Comparison of ENCODE assay signal across 12 cellular contexts in the genomic region with DNA sequence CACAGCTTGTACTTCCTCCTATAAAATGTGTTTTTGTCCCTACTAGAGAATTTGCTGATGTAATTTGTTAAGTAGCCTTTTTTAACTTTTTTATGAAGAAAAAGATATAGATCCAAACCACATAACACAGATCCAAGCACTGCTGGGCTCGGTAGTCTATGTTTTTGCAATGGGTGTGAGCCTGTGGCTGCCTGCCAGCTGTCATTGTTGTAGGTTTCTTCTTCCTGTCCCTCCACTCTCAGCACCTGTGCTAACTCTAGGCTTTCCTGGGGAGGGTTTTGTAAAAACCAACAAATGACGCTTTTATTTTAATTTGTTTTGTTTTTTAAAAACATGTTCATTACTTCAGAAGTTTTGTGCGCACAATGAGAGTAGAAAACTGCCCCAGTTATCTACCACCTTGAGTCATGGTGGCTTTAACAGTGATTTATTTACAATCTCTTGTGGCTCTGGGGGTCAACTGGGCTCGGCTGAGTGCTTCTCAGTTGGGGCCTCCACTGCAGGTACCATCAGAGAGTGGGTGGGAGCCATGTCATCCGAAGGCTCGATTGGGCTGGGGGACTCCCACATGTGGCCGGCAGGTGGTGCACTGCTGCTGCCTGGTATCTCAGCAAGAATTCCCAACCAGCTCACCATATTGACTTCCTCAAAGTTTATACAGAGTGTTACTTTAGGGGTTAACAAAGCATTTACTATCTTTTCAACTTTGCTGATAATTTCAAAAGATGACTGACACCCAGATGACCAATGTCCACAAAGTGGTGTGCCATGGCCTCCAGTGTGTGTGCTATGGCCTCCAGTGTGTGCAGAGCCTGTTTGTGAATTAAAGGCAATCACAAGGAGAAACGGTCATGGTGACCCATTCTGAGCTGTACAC. TPM values are rescaled to one million over a fixed set of nuclear protein-coding genes. Genes with fewer than 3 reads are reported as not detected.
DNase-seq lines count a peak whose midpoint lies in the region; ATAC-seq and TF ChIP-seq lines count a peak whose summit lies in the region.
"Had no signal": no experiment of that assay in that cellular context is flagged by ENCODE, and none has a peak within 500 bp of the region (broad histone marks: within the 10 kb centered on the region; RNA-seq: fewer than 3 reads in every experiment).

No MANE protein-coding gene starts in this region.

- ATAC-seq in stimulated activated naive CD8-positive, alpha-beta T cell treated with anti-CD3 and anti-CD28 coated beads, Interleukin-15, Interleukin-2, amounts not matched to agents 100 U/mL and 50 U/mL, for 24 hours = no peak
- peak; percentile 13 for ATAC-seq in activated naive CD8-positive, alpha-beta T cell treated with anti-CD3 and anti-CD28 coated beads, Interleukin-2, amount 50 U/mL, for 24 hours
- ATAC-seq in Right ventricle myocardium inferior = no peak

- H3K4me3 Mint-ChIP-seq in stimulated activated naive CD8-positive, alpha-beta T cell treated with anti-CD3 and anti-CD28 coated beads, Interleukin-15, Interleukin-2, amounts not matched to agents 100 ng/mL and 50 ng/mL, for 24 hours = peak overlapping the region; percentile 14
- H3K4me3 Mint-ChIP-seq in activated naive CD8-positive, alpha-beta T cell treated with anti-CD3 and anti-CD28 coated beads, Interleukin-2, amount 50 U/mL, for 24 hours = no peak overlapping the region
- H3K4me3 Mint-ChIP-seq in mesothelial cell of epicardium = no peak overlapping the region
- H3K4me3 Mint-ChIP-seq in activated T-helper 2 cell treated with anti-CD3 and anti-CD28 coated beads, Interferon-gamma antibody, Interleukin-2, Interleukin-4, amounts not matched to agents 10 μg/mL and 5 μg/mL and 100 μg/mL, durations not matched to agents 14 hours and 24 hours and 36 hours (ENCODE audit: low read depth) = no peak overlapping the region

- peaks cover 70% of the 10 kb centered on the region for H3K4me1 Mint-ChIP-seq in stimulated activated naive CD8-positive, alpha-beta T cell treated with anti-CD3 and anti-CD28 coated beads, Interleukin-15, Interleukin-2, amounts not matched to agents 100 ng/mL and 50 ng/mL, for 24 hours (ENCODE audit: low read depth)
- peaks cover 61% of the 10 kb centered on the region for H3K4me1 Mint-ChIP-seq in activated naive CD8-positive, alpha-beta T cell treated with anti-CD3 and anti-CD28 coated beads, Interleukin-2, amount 50 U/mL, for 24 hours
- H3K4me1 Mint-ChIP-seq in mesothelial cell of epicardium = peaks cover 22% of the 10 kb centered on the region
- no peaks in the 10 kb centered on the region for H3K4me1 Mint-ChIP-seq in activated T-helper 2 cell treated with anti-CD3 and anti-CD28 coated beads, Interferon-gamma antibody, Interleukin-2, Interleukin-4, amounts not matched to agents 10 μg/mL and 5 μg/mL and 100 μg/mL, durations not matched to agents 14 hours and 24 hours and 36 hours (ENCODE audit: low read depth)

- DNase-seq in stimulated activated naive CD8-positive, alpha-beta T cell treated with anti-CD3 and anti-CD28 coated beads, Interleukin-15, Interleukin-2, amounts not matched to agents 100 U/mL and 50 U/mL, for 24 hours = no peak
- peak; percentile 6 for DNase-seq in NCI-H2029 (lab: John Stamatoyannopoulos, UW)
- no peak for DNase-seq in activated naive CD8-positive, alpha-beta T cell treated with anti-CD3 and anti-CD28 coated beads, Interleukin-2, amount 50 U/mL, for 24 hours
- no peak for DNase-seq in Right ventricle myocardium inferior (ENCODE audit: missing footprints)
- no peak for DNase-seq in mesothelial cell of epicardium (ENCODE audit: low spot score in 2 of 2, unreplicated experiment in 2 of 2)
- DNase-seq in GM03348 (ENCODE audit: low spot score) = no peak
- DNase-seq in activated T-helper 2 cell treated with anti-CD3 and anti-CD28 coated beads, Interferon-gamma antibody, Interleukin-2, Interleukin-4, amounts not matched to agents 10 μg/mL and 5 μg/mL and 100 μg/mL, durations not matched to agents 14 hours and 24 hours and 36 hours (ENCODE audit: low spot score) = no peak
- DNase-seq: anterior cingulate cortex, NCI-H510A, nucleus accumbens had no signal

- H3K27me3 Mint-ChIP-seq in stimulated activated naive CD8-positive, alpha-beta T cell treated with anti-CD3 and anti-CD28 coated beads, Interleukin-15, Interleukin-2, amounts not matched to agents 100 ng/mL and 50 ng/mL, for 24 hours = no peaks in the 10 kb centered on the region
- peaks cover 2% of the 10 kb centered on the region for H3K27me3 Mint-ChIP-seq in activated naive CD8-positive, alpha-beta T cell treated with anti-CD3 and anti-CD28 coated beads, Interleukin-2, amount 50 U/mL, for 24 hours
- no peaks in the 10 kb centered on the region for H3K27me3 Mint-ChIP-seq in mesothelial cell of epicardium (ENCODE audit: low read depth)
- peaks cover 2% of the 10 kb centered on the region for H3K27me3 Mint-ChIP-seq in activated T-helper 2 cell treated with anti-CD3 and anti-CD28 coated beads, Interferon-gamma antibody, Interleukin-2, Interleukin-4, amounts not matched to agents 10 μg/mL and 5 μg/mL and 100 μg/mL, durations not matched to agents 14 hours and 24 hours and 36 hours (ENCODE audit: low read depth)

- no peaks in the 10 kb centered on the region for H3K36me3 Mint-ChIP-seq in stimulated activated naive CD8-positive, alpha-beta T cell treated with anti-CD3 and anti-CD28 coated beads, Interleukin-15, Interleukin-2, amounts not matched to agents 100 ng/mL and 50 ng/mL, for 24 hours (ENCODE audit: low read depth)
- H3K36me3 Mint-ChIP-seq in activated naive CD8-positive, alpha-beta T cell treated with anti-CD3 and anti-CD28 coated beads, Interleukin-2, amount 50 U/mL, for 24 hours (ENCODE audit: low read depth) = no peaks in the 10 kb centered on the region
- no peaks in the 10 kb centered on the region for H3K36me3 Mint-ChIP-seq in mesothelial cell of epicardium
- no peaks in the 10 kb centered on the region for H3K36me3 Mint-ChIP-seq in activated T-helper 2 cell treated with anti-CD3 and anti-CD28 coated beads, Interferon-gamma antibody, Interleukin-2, Interleukin-4, amounts not matched to agents 10 μg/mL and 5 μg/mL and 100 μg/mL, durations not matched to agents 14 hours and 24 hours and 36 hours (ENCODE audit: low read depth)

- intact Hi-C loops in Right ventricle myocardium inferior (cut with DNase I) = no loop called here
- intact Hi-C loops in activated T-helper 2 cell treated with anti-CD3 and anti-CD28 coated beads, Interferon-gamma antibody, Interleukin-2, Interleukin-4, amounts not matched to agents 10 μg/mL and 5 μg/mL and 100 μg/mL, durations not matched to agents 14 hours and 24 hours and 36 hours (cut with micrococcal nuclease) = no loop called here

- TF ChIP-seq CTCF in mesothelial cell of epicardium (IDR thresholded peaks at IDR 0.05; ENCODE audit: unreplicated experiment) = no peak

- peak overlapping the region; percentile 18 for H3K27ac Mint-ChIP-seq in stimulated activated naive CD8-positive, alpha-beta T cell treated with anti-CD3 and anti-CD28 coated beads, Interleukin-15, Interleukin-2, amounts not matched to agents 100 ng/mL and 50 ng/mL, for 24 hours
- H3K27ac Mint-ChIP-seq in activated naive CD8-positive, alpha-beta T cell treated with anti-CD3 and anti-CD28 coated beads, Interleukin-2, amount 50 U/mL, for 24 hours = no peak overlapping the region
- no peak overlapping the region for H3K27ac Mint-ChIP-seq in mesothelial cell of epicardium
- H3K27ac Mint-ChIP-seq in activated T-helper 2 cell treated with anti-CD3 and anti-CD28 coated beads, Interferon-gamma antibody, Interleukin-2, Interleukin-4, amounts not matched to agents 10 μg/mL and 5 μg/mL and 100 μg/mL, durations not matched to agents 14 hours and 24 hours and 36 hours = no peak overlapping the region

- H3K9me3 Mint-ChIP-seq in stimulated activated naive CD8-positive, alpha-beta T cell treated with anti-CD3 and anti-CD28 coated beads, Interleukin-15, Interleukin-2, amounts not matched to agents 100 ng/mL and 50 ng/mL, for 24 hours = no peaks in the 10 kb centered on the region
- H3K9me3 Mint-ChIP-seq in activated naive CD8-positive, alpha-beta T cell treated with anti-CD3 and anti-CD28 coated beads, Interleukin-2, amount 50 U/mL, for 24 hours = no peaks in the 10 kb centered on the region
- H3K9me3 Mint-ChIP-seq in mesothelial cell of epicardium = no peaks in the 10 kb centered on the region
- no peaks in the 10 kb centered on the region for H3K9me3 Mint-ChIP-seq in activated T-helper 2 cell treated with anti-CD3 and anti-CD28 coated beads, Interferon-gamma antibody, Interleukin-2, Interleukin-4, amounts not matched to agents 10 μg/mL and 5 μg/mL and 100 μg/mL, durations not matched to agents 14 hours and 24 hours and 36 hours

RNA-seq across cellular contexts. Expression of gene CCR6, which starts 3.0 kb away (rescaled TPM):
- total RNA-seq in Right ventricle myocardium inferior (not detected), mesothelial cell of epicardium (not detected in 3 replicates)
- not detected in 2 replicates for total RNA-seq in activated T-helper 2 cell treated with anti-CD3 and anti-CD28 coated beads, Interferon-gamma antibody, Interleukin-2, Interleukin-4, amounts not matched to agents 10 μg/mL and 5 μg/mL and 100 μg/mL, durations not matched to agents 14 hours and 24 hours and 36 hours
- total RNA-seq: ureter had no signal

RNA-seq across cellular contexts. Expression of gene GPR31, which starts 37.9 kb away (rescaled TPM):
- total RNA-seq in Right ventricle myocardium inferior (not detected), mesothelial cell of epicardium (not detected in 3 replicates)
- total RNA-seq in activated T-helper 2 cell treated with anti-CD3 and anti-CD28 coated beads, Interferon-gamma antibody, Interleukin-2, Interleukin-4, amounts not matched to agents 10 μg/mL and 5 μg/mL and 100 μg/mL, durations not matched to agents 14 hours and 24 hours and 36 hours = not detected in 2 replicates
- total RNA-seq: ureter had no signal
